8 cellular contexts compared by ENCODE assay signal in genomic region chr21:41283211-41283818, GRCh38. TPM values are rescaled to one million over a fixed set of nuclear protein-coding genes. Genes with fewer than 3 reads are reported as not detected.
A peak's percentile ranks its signal among the peaks of the same experiment; 100 is the strongest.
DNase-seq lines count a peak whose midpoint lies in the region; ATAC-seq and TF ChIP-seq lines count a peak whose summit lies in the region.

No MANE protein-coding gene starts in this region.

- WGBS in aorta, 2 donors, result 11 to 13% methylated on average over 8 of the region's 8 CpGs

- H3K4me1 Mint-ChIP-seq in activated CD8-positive, alpha-beta T cell treated with anti-CD3 and anti-CD28 coated beads, Interleukin-2, amount 10 ng/mL, durations not matched to agents 7 days and 5 days (ENCODE audit: low read depth), result no peaks in the 10 kb centered on the region

- CTCF ChIA-PET in activated CD8-positive, alpha-beta T cell treated with anti-CD3 and anti-CD28 coated beads, Interleukin-2, amount 10 ng/mL, durations not matched to agents 7 days and 5 days (lab: Charles Lee), result interaction anchor here (0.7 to 3.3 kb wide), 70 partner anchors 9 to 835 kb away, joined by 3 to 32 read pairs (median 5); partner anchors contain the start of gene MX2

- H3K4me2 ChIP-seq in fibroblast of lung (ENCODE audit: extremely low read depth, insufficient read depth, low read length) (no peak overlapping the region), neural cell (ENCODE audit: low read length) (no peak overlapping the region)

- peak; percentile 83 to 84 for TF ChIP-seq CTCF in fibroblast of lung (conservative IDR thresholded peaks at IDR 0.05 in 1 of 2, IDR thresholded peaks at IDR 0.05 in 1 of 2; ENCODE audit: low read depth in 1 of 2, low read length in 2 of 2)
- TF ChIP-seq CTCF in neural cell (IDR thresholded peaks at IDR 0.05; ENCODE audit: poor library complexity, severe bottlenecking), result peak; percentile 94

- no peaks in the 10 kb centered on the region for H3K4me1 ChIP-seq in fibroblast of lung (ENCODE audit: control insufficient read depth, extremely low read depth, insufficient read depth, low read length)
- no peaks in the 10 kb centered on the region for H3K4me1 ChIP-seq in aorta (ENCODE audit: control insufficient read depth in 1 of 2, insufficient read depth in 2 of 2, low read length in 2 of 2)

- no peaks in the 10 kb centered on the region for H3F3A ChIP-seq in neural cell (ENCODE audit: insufficient read depth, low read length, poor library complexity, severe bottlenecking)

- H3K9me3 ChIP-seq in fibroblast of lung (ENCODE audit: control insufficient read depth, insufficient read depth, low read depth, low read length), result no peaks in the 10 kb centered on the region
- H3K9me3 ChIP-seq in neural cell (ENCODE audit: low read length), result no peaks in the 10 kb centered on the region
- H3K9me3 ChIP-seq in aorta (ENCODE audit: control insufficient read depth, low read length), result no peaks in the 10 kb centered on the region

- H3K4me3 ChIP-seq in fibroblast of lung (replicated peaks in 1 of 4; ENCODE audit: control extremely low read depth in 1 of 4, insufficient read depth in 1 of 4, low read depth in 3 of 4, low read length in 4 of 4) (no peak overlapping the region), neural cell (ENCODE audit: low read length) (no peak overlapping the region), aorta (ENCODE audit: low read length in 2 of 2) (no peak overlapping the region)

- ATAC-seq in activated CD8-positive, alpha-beta T cell treated with anti-CD3 and anti-CD28 coated beads, Interleukin-2, amount 10 ng/mL, durations not matched to agents 7 days and 5 days, result peak; percentile 92
- ATAC-seq in aorta (ENCODE audit: low FRiP score), result peak; percentile 90

- H4K20me1 ChIP-seq in fibroblast of lung (ENCODE audit: control insufficient read depth, extremely low read depth, insufficient read depth, low read length) (no peaks in the 10 kb centered on the region), neural cell (ENCODE audit: insufficient read depth) (no peaks in the 10 kb centered on the region)

- no peak overlapping the region for H3K4me3 Mint-ChIP-seq in activated CD8-positive, alpha-beta T cell treated with anti-CD3 and anti-CD28 coated beads, Interleukin-2, amount 10 ng/mL, durations not matched to agents 7 days and 5 days

- no peak for TF ChIP-seq EP300 in neural cell (conservative IDR thresholded peaks at IDR 0.05; ENCODE audit: poor library complexity, severe bottlenecking)

- H3K36me3 ChIP-seq in fibroblast of lung (ENCODE audit: control insufficient read depth, insufficient read depth, low read length), result no peaks in the 10 kb centered on the region
- no peaks in the 10 kb centered on the region for H3K36me3 ChIP-seq in neural cell (ENCODE audit: insufficient read depth, low read length)
- no peaks in the 10 kb centered on the region for H3K36me3 ChIP-seq in aorta (ENCODE audit: control insufficient read depth in 1 of 2, insufficient read depth in 2 of 2, low read length in 1 of 2)

- H3K79me2 ChIP-seq in fibroblast of lung (ENCODE audit: control insufficient read depth, insufficient read depth, low read length), result no peaks in the 10 kb centered on the region
- H3K79me2 ChIP-seq in neural cell (replicated peaks; ENCODE audit: insufficient read depth, low read length), result no peaks in the 10 kb centered on the region

- H2AFZ ChIP-seq in fibroblast of lung (ENCODE audit: low read length) (no peak overlapping the region), neural cell (ENCODE audit: low read depth, low read length) (no peak overlapping the region)

- H3K27ac ChIP-seq in fibroblast of lung (ENCODE audit: insufficient read depth, low read length) (no peak overlapping the region), neural cell (ENCODE audit: low read length) (no peak overlapping the region), aorta (ENCODE audit: low read depth in 1 of 2, low read length in 2 of 2) (no peak overlapping the region)

- DNase-seq in activated effector memory CD4-positive, alpha-beta T cell treated with anti-CD3 and anti-CD28 coated beads, Interleukin-2, amount 50 U/mL, for 16 hours, result peak; percentile 69
- no peak for DNase-seq in activated effector memory CD4-positive, alpha-beta T cell treated with Interleukin-2 at 50 U/mL for 16 hours
- peak; percentile 62 for DNase-seq in HS-5 (ENCODE audit: low read depth)
- peak; percentile 61 for DNase-seq in NCI-H748 treated with DMSO at 0.1 percent for 48 hours (lab: John Stamatoyannopoulos, UW)
- DNase-seq in activated CD8-positive, alpha-beta T cell treated with anti-CD3 and anti-CD28 coated beads, Interleukin-2, amount 10 ng/mL, durations not matched to agents 7 days and 5 days, result peak; percentile 72
- DNase-seq in fibroblast of lung (ENCODE audit: low read depth in 2 of 2), result peak; percentile 72 to 92
- DNase-seq in aorta, result no peak

- H3K9me2 ChIP-seq in neural cell (ENCODE audit: insufficient read depth, low read length), result no peaks in the 10 kb centered on the region

- H3K9me3 Mint-ChIP-seq in activated CD8-positive, alpha-beta T cell treated with anti-CD3 and anti-CD28 coated beads, Interleukin-2, amount 10 ng/mL, durations not matched to agents 7 days and 5 days (ENCODE audit: insufficient read depth), result no peaks in the 10 kb centered on the region

- POLR2A ChIA-PET in activated CD8-positive, alpha-beta T cell treated with anti-CD3 and anti-CD28 coated beads, Interleukin-2, amount 10 ng/mL, durations not matched to agents 7 days and 5 days (lab: Charles Lee), result interaction anchor here (0.6 to 3.5 kb wide), 5 partner anchors 143 to 183 kb away, joined by 3 to 29 read pairs (median 4); partner anchors contain the start of gene MX1

- H3K27me3 ChIP-seq in fibroblast of lung (ENCODE audit: control insufficient read depth, insufficient read depth, low read length) (no peaks in the 10 kb centered on the region), neural cell (ENCODE audit: insufficient read depth, low read depth, low read length) (no peaks in the 10 kb centered on the region), aorta (ENCODE audit: control insufficient read depth in 1 of 2, insufficient read depth in 2 of 2, low read length in 1 of 2) (no peaks in the 10 kb centered on the region)

- peak; percentile 98 for TF ChIP-seq RAD21 in neural cell (conservative IDR thresholded peaks at IDR 0.05)

- H3K27me3 Mint-ChIP-seq in activated CD8-positive, alpha-beta T cell treated with anti-CD3 and anti-CD28 coated beads, Interleukin-2, amount 10 ng/mL, durations not matched to agents 7 days and 5 days (ENCODE audit: low read depth), result peaks cover 14% of the 10 kb centered on the region

- H3K27ac Mint-ChIP-seq in activated CD8-positive, alpha-beta T cell treated with anti-CD3 and anti-CD28 coated beads, Interleukin-2, amount 10 ng/mL, durations not matched to agents 7 days and 5 days, result no peak overlapping the region

- H3K36me3 Mint-ChIP-seq in activated CD8-positive, alpha-beta T cell treated with anti-CD3 and anti-CD28 coated beads, Interleukin-2, amount 10 ng/mL, durations not matched to agents 7 days and 5 days (ENCODE audit: low read depth), result no peaks in the 10 kb centered on the region

- intact Hi-C loops in aorta (cut with DNase I), result loop anchor here in 1 of 2 donors (5.0 kb wide), 3 partner anchors 161 to 494 kb away; no protein-coding TSS in a partner anchor

- H3K9ac ChIP-seq in fibroblast of lung (ENCODE audit: insufficient read depth, low read length) (no peak overlapping the region), neural cell (ENCODE audit: low read length) (no peak overlapping the region)

TF ChIP-seq in neural cell, 6 proteins besides CTCF, POLR2A, EP300 and RAD21:
- TF ChIP-seq MXI1 (conservative IDR thresholded peaks at IDR 0.05; ENCODE audit: poor library complexity, severe bottlenecking), result no peak
- TF ChIP-seq POLR2AphosphoS5 (IDR thresholded peaks at IDR 0.05), result no peak
- no peak for TF ChIP-seq TAF1 (IDR thresholded peaks at IDR 0.05; ENCODE audit: low read depth)
- no peak for TF ChIP-seq REST (IDR thresholded peaks at IDR 0.05; ENCODE audit: borderline replicate concordance)
- TF ChIP-seq SMC3 (conservative IDR thresholded peaks at IDR 0.05; ENCODE audit: poor library complexity), result peak; percentile 94
- TF ChIP-seq EZH2 (IDR thresholded peaks at IDR 0.05; ENCODE audit: borderline replicate concordance, insufficient read depth, low read length, poor library complexity, severe bottlenecking), result no peak

RNA-seq across cellular contexts. Expression of gene FAM3B, which starts 33.3 kb away (rescaled TPM):
- not detected for total RNA-seq in activated CD8-positive, alpha-beta T cell treated with anti-CD3 and anti-CD28 coated beads, Interleukin-2, amount 10 ng/mL, durations not matched to agents 7 days and 5 days
- total RNA-seq in fibroblast of lung (not detected in 2 replicates), aorta (1 to 10 TPM; 2.1 to 3.1 TPM)
- polyA plus RNA-seq in fibroblast of lung (not detected in 2 replicates), neural cell (not detected in 2 replicates), aorta (10 to 100 TPM in 1 of 2 donors, under 1 TPM in 1; 0.90 to 28.5 TPM)
- polyA plus RNA-seq in fibroblast of lung (2012), result not detected in 2 replicates
- polyA minus RNA-seq in fibroblast of lung (ENCODE audit: low replicate concordance) (not detected in 2 replicates), neural cell (not detected in 2 replicates)

Comparison
In these comparisons a context has a peak if more than half of its experiments do, and no peak if none do; other contexts are left out.
1. DNase-seq: peak in activated effector memory CD4-positive, alpha-beta T cell treated with anti-CD3 and anti-CD28 coated beads, Interleukin-2, amount 50 U/mL, for 16 hours (single experiment), HS-5 (single experiment), NCI-H748 treated with DMSO at 0.1 percent for 48 hours (single experiment), activated CD8-positive, alpha-beta T cell treated with anti-CD3 and anti-CD28 coated beads, Interleukin-2, amount 10 ng/mL, durations not matched to agents 7 days and 5 days (single experiment) and fibroblast of lung (2 of 2); none in activated effector memory CD4-positive, alpha-beta T cell treated with Interleukin-2 at 50 U/mL for 16 hours (single experiment) and aorta (0 of 2).